In the genomic region with DNA sequence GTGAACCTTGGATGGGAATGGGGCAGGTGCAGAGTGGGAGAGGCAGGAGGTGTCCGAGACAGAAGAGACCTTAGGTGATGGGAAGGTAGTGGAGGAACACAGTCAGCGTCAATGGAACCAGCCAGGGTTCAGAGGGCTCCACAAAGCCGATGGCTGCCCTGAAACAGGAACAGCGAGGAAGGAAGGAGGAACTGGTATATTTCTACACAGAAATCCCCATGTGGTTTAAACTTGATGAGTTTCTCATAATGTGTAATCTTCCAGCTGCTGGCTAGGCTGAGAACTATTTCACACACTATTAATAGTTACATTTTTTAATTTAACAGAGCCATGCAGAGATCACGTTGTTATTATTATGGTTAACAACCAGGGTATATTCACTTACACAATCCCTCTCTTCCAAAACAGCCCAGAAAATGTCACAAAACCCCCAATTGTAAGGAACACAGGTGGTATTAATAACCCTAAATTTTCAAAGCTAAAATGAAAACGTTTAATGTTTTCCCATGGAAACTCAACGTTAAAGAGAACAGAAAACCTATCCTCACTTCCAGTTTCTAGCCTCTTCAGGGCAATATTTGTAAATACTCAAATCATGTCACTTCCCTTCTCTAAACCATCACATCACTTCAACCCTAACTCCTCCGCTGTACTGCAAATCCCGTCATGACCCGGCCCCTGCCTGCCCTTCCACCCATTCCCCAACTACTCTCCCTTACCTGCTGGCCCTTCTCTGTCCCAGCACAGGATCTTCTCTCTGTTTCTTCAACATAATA, we compare ENCODE assay signal across 9 cellular contexts.
DNase-seq lines count a peak whose midpoint lies in the region; ATAC-seq, FAIRE-seq and TF ChIP-seq lines count a peak whose summit lies in the region.
"Had no signal": no experiment of that assay in that cellular context is flagged by ENCODE, and none has a peak within 500 bp of the region (broad histone marks: within the 10 kb centered on the region; RNA-seq: fewer than 3 reads in every experiment).

No MANE protein-coding gene starts in this region.

- 89% methylated on average over 10 of the region's 10 CpGs for WGBS in A549 (ENCODE audit: missing lambda C conversion rate)
- whole genome bisulfite sequencing in stomach, 5 donors, result 56 to 70% (median 66%) methylated on average over 10 of the region's 10 CpGs

- H3K4me1 Mint-ChIP-seq in mesothelial cell of epicardium, result peaks cover 32% of the 10 kb centered on the region

- H3K27ac Mint-ChIP-seq in mesothelial cell of epicardium, result no peak overlapping the region

- peaks cover 79% of the 10 kb centered on the region for H3K4me1 ChIP-seq in A549
- H3K4me1 ChIP-seq in stomach, result peaks cover 81 to 99% (median 91%) of the 10 kb centered on the region in 4 donors

- CTCF ChIA-PET in A549 (lab: Yijun Ruan, JAX), result interaction anchor here (0.7 to 1.2 kb wide), 3 partner anchors 9 to 158 kb away, joined by 3 to 4 read pairs (median 3); no protein-coding TSS in a partner anchor

- no peaks in the 10 kb centered on the region for H3K27me3 Mint-ChIP-seq in mesothelial cell of epicardium (ENCODE audit: low read depth)

- FAIRE-seq in A549 (lab: Jason Lieb, UNC) (no peak), GM19239 (lab: Jason Lieb, UNC) (peak; percentile 99)
- FAIRE-seq: G401.6 had no signal

- no peak for TF ChIP-seq EP300 in A549 (IDR thresholded peaks at IDR 0.05)
- TF ChIP-seq EP300 in stomach (IDR thresholded peaks at IDR 0.05), result no peak

- H3K27me3 ChIP-seq in stomach, result no peaks in the 10 kb centered on the region

- H3K36me3 ChIP-seq in stomach, result no peaks in the 10 kb centered on the region

- H3K9me3 Mint-ChIP-seq in mesothelial cell of epicardium, result no peaks in the 10 kb centered on the region

- no peaks in the 10 kb centered on the region for H3K36me3 Mint-ChIP-seq in mesothelial cell of epicardium

- no peak overlapping the region for H3K4me3 Mint-ChIP-seq in mesothelial cell of epicardium

- TF ChIP-seq CTCF in A549 (IDR thresholded peaks at IDR 0.05) (no peak), NB4 (IDR thresholded peaks at IDR 0.05; ENCODE audit: low read depth, low read length) (no peak), stomach (IDR thresholded peaks at IDR 0.05) (no peak), mesothelial cell of epicardium (IDR thresholded peaks at IDR 0.05; ENCODE audit: unreplicated experiment) (no peak)

- no peak for TF ChIP-seq RAD21 in A549 (conservative IDR thresholded peaks at IDR 0.05 in 1 of 2, IDR thresholded peaks at IDR 0.05 in 1 of 2)

- no peak overlapping the region for H3K4me2 ChIP-seq in A549

- ATAC-seq in A549, result no peak

- DNase-seq in A549 (ENCODE audit: low read depth in 1 of 2, low spot score in 1 of 2) (no peak), GM19239 (ENCODE audit: insufficient read length, low spot score) (peak; percentile 42), NB4 (ENCODE audit: low read depth) (peak; percentile 76), germinal center (ENCODE audit: low spot score) (peak; percentile 67), stomach (no peak), NCI-H1048 (lab: John Stamatoyannopoulos, UW) (no peak), mesothelial cell of epicardium (ENCODE audit: low spot score in 2 of 2, unreplicated experiment in 2 of 2) (no peak), NCI-H2227 (lab: John Stamatoyannopoulos, UW; ENCODE audit: unreplicated experiment) (no peak)

- TF ChIP-seq POLR2A in A549 (IDR thresholded peaks at IDR 0.05; ENCODE audit: low read length) (no peak), NB4 (IDR thresholded peaks at IDR 0.05; ENCODE audit: extremely low read depth, insufficient read length) (no peak), stomach (IDR thresholded peaks at IDR 0.05) (no peak)

- H3K4me3 ChIP-seq in A549 (no peak overlapping the region), NB4 (ENCODE audit: low read depth, low read length) (no peak overlapping the region), stomach (no peak overlapping the region)

- H3K9me3 ChIP-seq in A549 (no peaks in the 10 kb centered on the region), stomach (no peaks in the 10 kb centered on the region)

- intact Hi-C loops in stomach (cut with DNase I; ENCODE audit: low total_unique reads), result no loop called here

- H3K27ac ChIP-seq in A549 (peak overlapping the region; percentile 29 to 79; a peak in 3 of 6 replicates), stomach (peak overlapping the region; percentile 71 to 96 (median 89))

- POLR2A ChIA-PET in A549 (lab: Yijun Ruan, JAX), result no interaction called here

TF ChIP-seq in A549, 52 proteins besides CTCF, POLR2A, EP300 and RAD21:
- TF ChIP-seq, protein P1, sequence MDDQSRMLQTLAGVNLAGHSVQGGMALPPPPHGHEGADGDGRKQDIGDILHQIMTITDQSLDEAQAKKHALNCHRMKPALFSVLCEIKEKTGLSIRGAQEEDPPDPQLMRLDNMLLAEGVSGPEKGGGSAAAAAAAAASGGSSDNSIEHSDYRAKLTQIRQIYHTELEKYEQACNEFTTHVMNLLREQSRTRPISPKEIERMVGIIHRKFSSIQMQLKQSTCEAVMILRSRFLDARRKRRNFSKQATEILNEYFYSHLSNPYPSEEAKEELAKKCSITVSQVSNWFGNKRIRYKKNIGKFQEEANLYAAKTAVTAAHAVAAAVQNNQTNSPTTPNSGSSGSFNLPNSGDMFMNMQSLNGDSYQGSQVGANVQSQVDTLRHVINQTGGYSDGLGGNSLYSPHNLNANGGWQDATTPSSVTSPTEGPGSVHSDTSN (IDR thresholded peaks at IDR 0.05), result no peak
- TF ChIP-seq EHMT2 (IDR thresholded peaks at IDR 0.05; ENCODE audit: low read depth) (no peak), POLR2AphosphoS2 (conservative IDR thresholded peaks at IDR 0.05; ENCODE audit: low read length) (no peak), EHF (CRISPR knock-in tag; IDR thresholded peaks at IDR 0.05) (no peak), HDAC2 (IDR thresholded peaks at IDR 0.05) (no peak), HEYL (CRISPR knock-in tag; IDR thresholded peaks at IDR 0.05) (no peak), FOXS1 (CRISPR knock-in tag; IDR thresholded peaks at IDR 0.05) (no peak)
- TF ChIP-seq, protein P2, sequence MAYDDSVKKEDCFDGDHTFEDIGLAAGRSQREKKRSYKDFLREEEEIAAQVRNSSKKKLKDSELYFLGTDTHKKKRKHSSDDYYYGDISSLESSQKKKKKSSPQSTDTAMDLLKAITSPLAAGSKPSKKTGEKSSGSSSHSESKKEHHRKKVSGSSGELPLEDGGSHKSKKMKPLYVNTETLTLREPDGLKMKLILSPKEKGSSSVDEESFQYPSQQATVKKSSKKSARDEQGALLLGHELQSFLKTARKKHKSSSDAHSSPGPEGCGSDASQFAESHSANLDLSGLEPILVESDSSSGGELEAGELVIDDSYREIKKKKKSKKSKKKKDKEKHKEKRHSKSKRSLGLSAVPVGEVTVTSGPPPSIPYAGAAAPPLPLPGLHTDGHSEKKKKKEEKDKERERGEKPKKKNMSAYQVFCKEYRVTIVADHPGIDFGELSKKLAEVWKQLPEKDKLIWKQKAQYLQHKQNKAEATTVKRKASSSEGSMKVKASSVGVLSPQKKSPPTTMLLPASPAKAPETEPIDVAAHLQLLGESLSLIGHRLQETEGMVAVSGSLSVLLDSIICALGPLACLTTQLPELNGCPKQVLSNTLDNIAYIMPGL (CRISPR knock-in tag; IDR thresholded peaks at IDR 0.05; ENCODE audit: borderline replicate concordance), result no peak

Comparison
In these comparisons a context has a peak if more than half of its experiments do, and no peak if none do; other contexts are left out.
1. DNase-seq: peak in GM19239 (single experiment), NB4 (single experiment) and germinal center (single experiment); none in A549 (0 of 2), stomach (single experiment), NCI-H1048 (single experiment), mesothelial cell of epicardium (0 of 2) and NCI-H2227 (single experiment).